15 cellular contexts compared by ENCODE assay signal in genomic region chr11:104219081-104219480, GRCh38.
"Had no signal": no experiment of that assay in that cellular context is flagged by ENCODE, and none has a peak within 500 bp of the region (broad histone marks: within the 10 kb centered on the region; RNA-seq: fewer than 3 reads in every experiment).

No MANE protein-coding gene starts in this region.

- H3K4me3 Mint-ChIP-seq: activated CD8-positive, alpha-beta memory T cell treated with anti-CD3 and anti-CD28 coated beads, Interleukin-2, amount 10 ng/mL, durations not matched to agents 7 days and 5 days; activated naive CD8-positive, alpha-beta T cell treated with anti-CD3 and anti-CD28 coated beads, Interleukin-2, amount 10 ng/mL, durations not matched to agents 7 days and 5 days; naive thymus-derived CD8-positive, alpha-beta T cell; T-helper 2 cell treated with Interferon-gamma antibody and Interleukin-4, amounts not matched to agents 5 μg/mL and 100 μg/mL, for 36 hours had no signal

- ATAC-seq: activated CD8-positive, alpha-beta memory T cell treated with anti-CD3 and anti-CD28 coated beads, Interleukin-2, amount 10 ng/mL, durations not matched to agents 7 days and 5 days; left colon; naive thymus-derived CD8-positive, alpha-beta T cell; stimulated activated naive CD8-positive, alpha-beta T cell treated with anti-CD3 and anti-CD28 coated beads, Interleukin-15, Interleukin-2, amounts not matched to agents 100 U/mL and 50 U/mL, for 24 hours had no signal

- H3K9me3 Mint-ChIP-seq: T-helper 2 cell treated with Interferon-gamma antibody and Interleukin-4, amounts not matched to agents 5 μg/mL and 100 μg/mL, for 36 hours had no signal

- H3K36me3 ChIP-seq: ascending aorta, sigmoid colon had no signal

- H3K27me3 Mint-ChIP-seq: activated CD8-positive, alpha-beta memory T cell treated with anti-CD3 and anti-CD28 coated beads, Interleukin-2, amount 10 ng/mL, durations not matched to agents 7 days and 5 days; activated naive CD8-positive, alpha-beta T cell treated with anti-CD3 and anti-CD28 coated beads, Interleukin-2, amount 10 ng/mL, durations not matched to agents 7 days and 5 days; progenitor cell of endocrine pancreas had no signal

- H3K27ac Mint-ChIP-seq: activated CD8-positive, alpha-beta memory T cell treated with anti-CD3 and anti-CD28 coated beads, Interleukin-2, amount 10 ng/mL, durations not matched to agents 7 days and 5 days; activated naive CD8-positive, alpha-beta T cell treated with anti-CD3 and anti-CD28 coated beads, Interleukin-2, amount 10 ng/mL, durations not matched to agents 7 days and 5 days; naive thymus-derived CD8-positive, alpha-beta T cell; progenitor cell of endocrine pancreas; T-helper 2 cell treated with Interferon-gamma antibody and Interleukin-4, amounts not matched to agents 5 μg/mL and 100 μg/mL, for 36 hours had no signal

- DNase-seq: activated CD8-positive, alpha-beta memory T cell treated with anti-CD3 and anti-CD28 coated beads, Interleukin-2, amount 10 ng/mL, durations not matched to agents 7 days and 5 days; activated gamma-delta T cell treated with Interleukin-2 at 50 U/mL for 16 hours; activated naive CD8-positive, alpha-beta T cell treated with anti-CD3 and anti-CD28 coated beads, Interleukin-2, amount 10 ng/mL, durations not matched to agents 7 days and 5 days; activated T-cell treated with anti-CD3 and anti-CD28 coated beads, Interleukin-2, amount 50 U/mL, for 48 hours; left colon; mammary epithelial cell; naive thymus-derived CD8-positive, alpha-beta T cell; nucleus accumbens; sigmoid colon; stimulated activated CD4-positive, alpha-beta T cell treated with anti-CD3 and anti-CD28 coated beads, Interleukin-12 subunit alpha, Interleukin-12 subunit beta, amount 100 ng/mL, for 4 hours; stimulated activated naive CD8-positive, alpha-beta T cell treated with anti-CD3 and anti-CD28 coated beads, Interleukin-15, Interleukin-2, amounts not matched to agents 100 U/mL and 50 U/mL, for 24 hours; SW 1271 had no signal

- H3K27me3 ChIP-seq: ascending aorta, sigmoid colon had no signal

- H3K4me3 ChIP-seq: ascending aorta, sigmoid colon had no signal

- H3K4me1 Mint-ChIP-seq: activated CD8-positive, alpha-beta memory T cell treated with anti-CD3 and anti-CD28 coated beads, Interleukin-2, amount 10 ng/mL, durations not matched to agents 7 days and 5 days; activated naive CD8-positive, alpha-beta T cell treated with anti-CD3 and anti-CD28 coated beads, Interleukin-2, amount 10 ng/mL, durations not matched to agents 7 days and 5 days had no signal

- H3K4me1 ChIP-seq: ascending aorta, sigmoid colon had no signal

- H3K36me3 Mint-ChIP-seq: activated CD8-positive, alpha-beta memory T cell treated with anti-CD3 and anti-CD28 coated beads, Interleukin-2, amount 10 ng/mL, durations not matched to agents 7 days and 5 days; activated naive CD8-positive, alpha-beta T cell treated with anti-CD3 and anti-CD28 coated beads, Interleukin-2, amount 10 ng/mL, durations not matched to agents 7 days and 5 days; naive thymus-derived CD8-positive, alpha-beta T cell had no signal

- H3K27ac ChIP-seq: ascending aorta, sigmoid colon had no signal
